Comparison of ENCODE assay signal across 8 cellular contexts in genomic region chr14:76761198-76761848, GRCh38. TPM values are rescaled to one million over a fixed set of nuclear protein-coding genes. Genes with fewer than 3 reads are reported as not detected.
DNase-seq lines count a peak whose midpoint lies in the region; ATAC-seq and TF ChIP-seq lines count a peak whose summit lies in the region.

Gene VASH1, plus strand, starts transcription at chr14:76761468. Its CDS starts 1,354 bp downstream, at chr14:76762822.

- H3K4me1 ChIP-seq in RWPE2 (ENCODE audit: insufficient read depth, poor library complexity, severe bottlenecking) (no peaks in the 10 kb centered on the region), thyroid gland (peaks cover 9 to 19% of the 10 kb centered on the region in 2 donors)

- peak within 1 kb of the TSS; percentile 88 for H3K4me3 Mint-ChIP-seq in CD4-positive, alpha-beta T cell
- peak within 1 kb of the TSS; percentile 84 for H3K4me3 Mint-ChIP-seq in activated naive CD8-positive, alpha-beta T cell treated with anti-CD3 and anti-CD28 coated beads, Interleukin-2, amount 10 ng/mL, durations not matched to agents 7 days and 5 days
- H3K4me3 Mint-ChIP-seq in glutamatergic neuron (ENCODE audit: unreplicated experiment), result peak within 1 kb of the TSS; percentile 93

- 0% methylated on average over 12 of the region's 76 CpGs; no CpG with 5 or more reads in 1 of the 2 donors for WGBS in thyroid gland, 2 donors

- H3K27me3 Mint-ChIP-seq in CD4-positive, alpha-beta T cell, result peaks cover 30% of the 10 kb centered on the region
- peaks cover 45% of the 10 kb centered on the region for H3K27me3 Mint-ChIP-seq in activated naive CD8-positive, alpha-beta T cell treated with anti-CD3 and anti-CD28 coated beads, Interleukin-2, amount 10 ng/mL, durations not matched to agents 7 days and 5 days
- peaks cover 15% of the 10 kb centered on the region for H3K27me3 Mint-ChIP-seq in glutamatergic neuron (ENCODE audit: unreplicated experiment)

- H3K9me3 Mint-ChIP-seq in CD4-positive, alpha-beta T cell, result no peaks in the 10 kb centered on the region
- H3K9me3 Mint-ChIP-seq in activated naive CD8-positive, alpha-beta T cell treated with anti-CD3 and anti-CD28 coated beads, Interleukin-2, amount 10 ng/mL, durations not matched to agents 7 days and 5 days, result no peaks in the 10 kb centered on the region
- H3K9me3 Mint-ChIP-seq in glutamatergic neuron (ENCODE audit: unreplicated experiment), result peaks cover 11% of the 10 kb centered on the region

- POLR2A ChIA-PET in CD4-positive, alpha-beta T cell (lab: Charles Lee), result interaction anchor here (1.0 to 1.4 kb wide), 2 partner anchors 11 to 51 kb away, joined by 4 read pairs; partner anchors contain the start of gene ANGEL1
- POLR2A ChIA-PET in activated naive CD8-positive, alpha-beta T cell treated with anti-CD3 and anti-CD28 coated beads, Interleukin-2, amount 10 ng/mL, durations not matched to agents 7 days and 5 days (lab: Charles Lee), result interaction anchor here (0.6 to 1.5 kb wide), 4 partner anchors 22 to 51 kb away, joined by 3 to 5 read pairs (median 5); partner anchors contain the start of gene ANGEL1

- H3K9me3 ChIP-seq in CD4-positive, alpha-beta T cell (ENCODE audit: control insufficient read depth, low read length), result no peaks in the 10 kb centered on the region
- H3K9me3 ChIP-seq in RWPE2 (ENCODE audit: severe bottlenecking), result no peaks in the 10 kb centered on the region
- H3K9me3 ChIP-seq in thyroid gland, result no peaks in the 10 kb centered on the region

- H3K27me3 ChIP-seq in CD4-positive, alpha-beta T cell (ENCODE audit: control insufficient read depth, insufficient read depth, low read length), result peaks cover 7% of the 10 kb centered on the region
- H3K27me3 ChIP-seq in RWPE2 (ENCODE audit: insufficient read depth, poor library complexity, severe bottlenecking), result peaks cover 5% of the 10 kb centered on the region
- no peaks in the 10 kb centered on the region for H3K27me3 ChIP-seq in thyroid gland

- peak in 1 of 2 donors; percentile 21 for TF ChIP-seq POLR2A in thyroid gland (IDR thresholded peaks at IDR 0.05)

- H3K4me3 ChIP-seq in RWPE2 (ENCODE audit: severe bottlenecking), result peak within 1 kb of the TSS; percentile 55
- peak within 1 kb of the TSS; percentile 4 to 68 (median 49) for H3K4me3 ChIP-seq in thyroid gland (replicated peaks in 1 of 3)

- intact Hi-C loops in CD4-positive, alpha-beta T cell (cut with DNase I, micrococcal nuclease), result no loop called here
- intact Hi-C loops in thyroid gland (cut with DNase I), result no loop called here

- peak within 1 kb of the TSS; percentile 75 for H3K27ac Mint-ChIP-seq in CD4-positive, alpha-beta T cell
- H3K27ac Mint-ChIP-seq in activated naive CD8-positive, alpha-beta T cell treated with anti-CD3 and anti-CD28 coated beads, Interleukin-2, amount 10 ng/mL, durations not matched to agents 7 days and 5 days, result no peak within 1 kb of the TSS
- peak within 1 kb of the TSS; percentile 94 for H3K27ac Mint-ChIP-seq in glutamatergic neuron (ENCODE audit: unreplicated experiment)

- no peak for TF ChIP-seq CTCF in CD4-positive, alpha-beta T cell (IDR thresholded peaks at IDR 0.05)
- no peak for TF ChIP-seq CTCF in RWPE2 (IDR thresholded peaks at IDR 0.05; ENCODE audit: poor library complexity, severe bottlenecking)
- no peak for TF ChIP-seq CTCF in glutamatergic neuron (IDR thresholded peaks at IDR 0.05; ENCODE audit: partially characterized antibody, unreplicated experiment)
- TF ChIP-seq CTCF in thyroid gland (IDR thresholded peaks at IDR 0.05), result no peak

- peak in 9 of 10 experiments; percentile 15 to 58 (median 34) for DNase-seq in CD4-positive, alpha-beta T cell
- DNase-seq in RWPE2 (ENCODE audit: low spot score) (peak; percentile 80), glutamatergic neuron (peak; percentile 85), nucleus accumbens (lab: John Stamatoyannopoulos, UW) (peak in 45 of 56 donors; percentile 38 to 82 (median 67)), thyroid gland (peak; percentile 41 to 45)
- peak; percentile 79 for DNase-seq in activated naive CD8-positive, alpha-beta T cell treated with anti-CD3 and anti-CD28 coated beads, Interleukin-2, amount 10 ng/mL, durations not matched to agents 7 days and 5 days

- no peak within 1 kb of the TSS for H3K27ac ChIP-seq in CD4-positive, alpha-beta T cell (ENCODE audit: low read depth, low read length)
- H3K27ac ChIP-seq in RWPE2 (ENCODE audit: poor library complexity, severe bottlenecking) (no peak within 1 kb of the TSS), thyroid gland (peak within 1 kb of the TSS in 2 of 3 donors; percentile 65 to 74)

- H3K36me3 ChIP-seq in RWPE2 (ENCODE audit: low read depth) (no peaks in the 10 kb centered on the region), thyroid gland (no peaks in the 10 kb centered on the region)

- H3K4me1 Mint-ChIP-seq in CD4-positive, alpha-beta T cell (ENCODE audit: low read depth), result peaks cover 28% of the 10 kb centered on the region
- peaks cover 7% of the 10 kb centered on the region for H3K4me1 Mint-ChIP-seq in activated naive CD8-positive, alpha-beta T cell treated with anti-CD3 and anti-CD28 coated beads, Interleukin-2, amount 10 ng/mL, durations not matched to agents 7 days and 5 days
- H3K4me1 Mint-ChIP-seq in glutamatergic neuron (ENCODE audit: low read depth, unreplicated experiment), result peaks cover 13% of the 10 kb centered on the region

- peak; percentile 68 for ATAC-seq in CD4-positive, alpha-beta T cell (ENCODE audit: poor library complexity)
- ATAC-seq in GM19397 (IDR thresholded peaks at IDR 0.05; ENCODE audit: unreplicated experiment), result peak; percentile 80
- peak; percentile 76 for ATAC-seq in HG03571 (IDR thresholded peaks at IDR 0.05; ENCODE audit: unreplicated experiment)
- ATAC-seq in RWPE2 (ENCODE audit: low read depth), result peak; percentile 91
- peak; percentile 88 for ATAC-seq in activated naive CD8-positive, alpha-beta T cell treated with anti-CD3 and anti-CD28 coated beads, Interleukin-2, amount 10 ng/mL, durations not matched to agents 7 days and 5 days (ENCODE audit: low read depth)

- H3K36me3 Mint-ChIP-seq in CD4-positive, alpha-beta T cell (ENCODE audit: low read depth), result no peaks in the 10 kb centered on the region
- H3K36me3 Mint-ChIP-seq in activated naive CD8-positive, alpha-beta T cell treated with anti-CD3 and anti-CD28 coated beads, Interleukin-2, amount 10 ng/mL, durations not matched to agents 7 days and 5 days, result no peaks in the 10 kb centered on the region
- H3K36me3 Mint-ChIP-seq in glutamatergic neuron (ENCODE audit: unreplicated experiment), result peaks cover 7% of the 10 kb centered on the region

- CTCF ChIA-PET in CD4-positive, alpha-beta T cell (lab: Charles Lee), result no interaction called here

RNA-seq across cellular contexts. Expression of gene VASH1, which starts in this region (rescaled TPM):
- 1 to 10 TPM; 7.3 to 9.2 TPM for total RNA-seq in CD4-positive, alpha-beta T cell
- total RNA-seq in activated naive CD8-positive, alpha-beta T cell treated with anti-CD3 and anti-CD28 coated beads, Interleukin-2, amount 10 ng/mL, durations not matched to agents 7 days and 5 days, result 1 to 10 TPM; 7.0 to 9.0 TPM
- total RNA-seq in glutamatergic neuron (ENCODE audit: unreplicated experiment) (149 TPM), thyroid gland (1 to 10 TPM; 2.3 to 5.0 (median 3.1) TPM)

Comparison
In these comparisons a context has a peak if more than half of its experiments do, and no peak if none do; other contexts are left out.
1. RNA of gene VASH1 (total RNA-seq): 149 TPM in glutamatergic neuron (single experiment); 7.3 to 9.2 TPM in CD4-positive, alpha-beta T cell, 7.0 to 9.0 TPM in activated naive CD8-positive, alpha-beta T cell treated with anti-CD3 and anti-CD28 coated beads, Interleukin-2, amount 10 ng/mL, durations not matched to agents 7 days and 5 days and 2.3 to 5.0 TPM in thyroid gland; every median in the first group is over 10 times any median in the second.
2. DNase-seq: peak in every context shown above with its lines; median percentile 85 in glutamatergic neuron; 80 in RWPE2; 79 in activated naive CD8-positive, alpha-beta T cell treated with anti-CD3 and anti-CD28 coated beads, Interleukin-2, amount 10 ng/mL, durations not matched to agents 7 days and 5 days; 67 in nucleus accumbens; 43 in thyroid gland; 34 in CD4-positive, alpha-beta T cell.
3. H3K27ac ChIP-seq: peak in thyroid gland (2 of 3); none in CD4-positive, alpha-beta T cell (single experiment) and RWPE2 (single experiment).
4. Peak in every context shown above with its lines, with median percentiles within 50 percentile points of each other: ATAC-seq and H3K4me3 Mint-ChIP-seq.